23 cellular contexts compared by ENCODE assay signal in the genomic region with DNA sequence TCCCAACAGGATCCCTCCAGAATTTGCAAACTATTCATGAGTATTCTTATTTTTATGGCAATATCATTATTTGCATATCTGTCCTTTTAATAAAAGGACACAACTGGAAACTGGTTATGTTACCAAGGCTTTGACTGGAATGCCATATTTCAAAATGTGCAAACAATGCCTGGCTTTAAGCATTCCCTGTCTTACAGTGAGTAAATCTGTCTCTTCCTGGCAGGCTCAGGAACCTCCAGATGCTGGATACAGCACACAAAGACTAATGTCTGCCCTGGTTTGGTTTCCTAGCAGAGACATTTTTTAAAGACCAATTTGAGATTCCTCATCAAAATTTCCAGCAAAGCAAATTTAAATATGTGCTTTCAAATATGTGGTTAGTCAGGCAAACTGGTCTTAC. TPM values are rescaled to one million over a fixed set of nuclear protein-coding genes. Genes with fewer than 3 reads are reported as not detected.
A peak's percentile ranks its signal among the peaks of the same experiment; 100 is the strongest.
DNase-seq lines count a peak whose midpoint lies in the region; ATAC-seq and TF ChIP-seq lines count a peak whose summit lies in the region.
"Had no signal": no experiment of that assay in that cellular context is flagged by ENCODE, and none has a peak within 500 bp of the region (broad histone marks: within the 10 kb centered on the region; RNA-seq: fewer than 3 reads in every experiment).

No MANE protein-coding gene starts in this region.

- no peak for ATAC-seq in HG02884 (IDR thresholded peaks at IDR 0.05; ENCODE audit: unreplicated experiment)
- ATAC-seq: CD8-positive, alpha-beta T cell; naive thymus-derived CD8-positive, alpha-beta T cell; T-cell had no signal

- CTCF ChIA-PET in PC-9 (lab: Charles Lee): no interaction called here

- TF ChIP-seq CTCF in cardiac fibroblast (IDR thresholded peaks at IDR 0.05; ENCODE audit: low read depth, low read length) (no peak), PC-9 (conservative IDR thresholded peaks at IDR 0.05) (no peak), tibial artery (IDR thresholded peaks at IDR 0.05) (no peak)

- H3K9me2 ChIP-seq in PC-9 (ENCODE audit: insufficient read depth): no peaks in the 10 kb centered on the region

- DNase-seq in AG20443 (ENCODE audit: low spot score) (peak; percentile 47), NCI-H1048 (lab: John Stamatoyannopoulos, UW) (peak; percentile 33), cardiac fibroblast (ENCODE audit: low read depth in 2 of 2) (peak; percentile 22 to 39), myocyte (ENCODE audit: low read depth) (peak; percentile 29), PC-9 (no peak), NCI-H524 treated with DMSO at 0.1 percent for 48 hours (lab: John Stamatoyannopoulos, UW) (no peak), tibial artery (no peak)
- DNase-seq: activated CD4-positive, alpha-beta T cell treated with anti-CD3 and anti-CD28 coated beads, Interleukin-2, amount 10 ng/mL, durations not matched to agents 24 days and 14 days; activated CD8-positive, alpha-beta memory T cell treated with anti-CD3 and anti-CD28 coated beads, Interleukin-2, amount 50 U/mL, for 48 hours; activated effector memory CD4-positive, alpha-beta T cell treated with anti-CD3 and anti-CD28 coated beads, Interleukin-2, amount 50 U/mL, for 16 hours; adrenal gland; caudate nucleus; CD8-positive, alpha-beta T cell; DMS79; hippocampal formation; islet precursor cell; KG1; naive thymus-derived CD8-positive, alpha-beta T cell; NCI-H1105; stimulated activated CD4-positive, alpha-beta T cell treated with anti-CD3 and anti-CD28 coated beads, Interleukin-4, amount 100 ng/mL, for 4 hours; T-cell; uterus had no signal

- H3K4me3 ChIP-seq in cardiac fibroblast (replicated peaks in 1 of 2; ENCODE audit: low read depth in 2 of 2, low read length in 2 of 2) (no peak overlapping the region), PC-9 (no peak overlapping the region), tibial artery (no peak overlapping the region)
- H3K4me3 ChIP-seq: adrenal gland, uterus had no signal

- peaks cover 22% of the 10 kb centered on the region for H3K36me3 ChIP-seq in PC-9 (ENCODE audit: low read depth)
- H3K36me3 ChIP-seq in tibial artery: peaks cover 8 to 43% (median 27%) of the 10 kb centered on the region in 3 donors
- H3K36me3 ChIP-seq: uterus had no signal

- no peak overlapping the region for H3K4me2 ChIP-seq in PC-9

- H3F3A ChIP-seq in PC-9 (ENCODE audit: insufficient read depth, low read depth): peaks cover 4% of the 10 kb centered on the region; the same call in 1 of the 2 replicates

- peaks cover 7% of the 10 kb centered on the region; the same call in 1 of the 2 replicates for H4K20me1 ChIP-seq in PC-9 (ENCODE audit: insufficient read depth)

- 0 out of 2 replicates have a peak, but pooled peaks cover 3% of the 10 kb centered on the region for H3K79me2 ChIP-seq in PC-9 (ENCODE audit: low read depth)

- POLR2A ChIA-PET in PC-9 (lab: Charles Lee; ENCODE audit: unreplicated experiment): no interaction called here

- H3K4me1 ChIP-seq in PC-9 (replicated peaks; ENCODE audit: insufficient read depth) (no peaks in the 10 kb centered on the region), tibial artery (peaks cover 0 to 20% (median 2%) of the 10 kb centered on the region in 4 donors)
- H3K4me1 ChIP-seq: adrenal gland, uterus had no signal

- H2AFZ ChIP-seq in PC-9: no peak overlapping the region

- H3K27ac ChIP-seq in PC-9 (no peak overlapping the region), tibial artery (no peak overlapping the region)
- H3K27ac ChIP-seq: adrenal gland, uterus had no signal

- H3K27me3 ChIP-seq in PC-9 (ENCODE audit: insufficient read depth, low read depth) (no peaks in the 10 kb centered on the region), tibial artery (no peaks in the 10 kb centered on the region)
- H3K27me3 ChIP-seq: adrenal gland, uterus had no signal

- intact Hi-C loops in PC-9 (cut with micrococcal nuclease; ENCODE audit: unreplicated experiment): no loop called here
- intact Hi-C loops in tibial artery (cut with DNase I; ENCODE audit: low total_unique reads): no loop called here

- no peaks in the 10 kb centered on the region for H3K9me3 ChIP-seq in PC-9 (ENCODE audit: insufficient read depth, low read depth)
- H3K9me3 ChIP-seq in tibial artery: no peaks in the 10 kb centered on the region
- H3K9me3 ChIP-seq: adrenal gland, uterus had no signal

- no TSS peak for BruUV-seq in PC-9 (replicated peaks; lab: Mats Ljungman, UMichigan)

RNA-seq across cellular contexts. Expression of a gene that starts 31.4 kb away (rescaled TPM):
- total RNA-seq in myocyte: 50.3 and 55.3 TPM in 2 replicates
- polyA plus RNA-seq in myocyte (2012): 39.7 TPM
- 38.0 and 39.9 TPM in 2 replicates for total RNA-seq in PC-9 (2021)

Comparison
In these comparisons a context has a peak if more than half of its experiments do, and no peak if none do; other contexts are left out.
1. DNase-seq: peak in AG20443 (single experiment), NCI-H1048 (single experiment), cardiac fibroblast (2 of 2) and myocyte (single experiment); none in PC-9 (0 of 2), NCI-H524 treated with DMSO at 0.1 percent for 48 hours (single experiment) and tibial artery (0 of 2).